8 cellular contexts compared by ENCODE assay signal in genomic region chr17:77088455-77089117, GRCh38. TPM values are rescaled to one million over a fixed set of nuclear protein-coding genes. Genes with fewer than 3 reads are reported as not detected.
DNase-seq lines count a peak whose midpoint lies in the region; ATAC-seq, FAIRE-seq and TF ChIP-seq lines count a peak whose summit lies in the region.

No MANE protein-coding gene starts in this region.

- TF ChIP-seq CTCF in kidney (IDR thresholded peaks at IDR 0.05; ENCODE audit: borderline replicate concordance, extremely low read depth, insufficient read depth) = peak; percentile 70

- H3K9me3 ChIP-seq in kidney (ENCODE audit: control insufficient read depth in 1 of 2, low read length in 2 of 2) = no peaks in the 10 kb centered on the region

- no peak for FAIRE-seq in kidney (lab: Jason Lieb, UNC)

- H3K36me3 ChIP-seq in kidney (ENCODE audit: control insufficient read depth in 1 of 2, insufficient read depth in 2 of 2, low read length in 2 of 2) = peaks cover 14% of the 10 kb centered on the region in 2 donors

- H3K4me1 ChIP-seq in kidney (ENCODE audit: control insufficient read depth in 1 of 2, insufficient read depth in 1 of 2, low read depth in 1 of 2, low read length in 2 of 2) = peaks cover 12 to 21% of the 10 kb centered on the region in 2 donors

- H3K9ac ChIP-seq in kidney (ENCODE audit: low read length in 2 of 2) = peak overlapping the region; percentile 85 to 97

- H3K4me3 ChIP-seq in kidney (ENCODE audit: low read length in 2 of 2) = peak overlapping the region; percentile 80 to 98

- DNase-seq in Ammon's horn (ENCODE audit: low spot score) (peak; percentile 96), NCI-H345 treated with DMSO at 0.1 percent for 48 hours (lab: John Stamatoyannopoulos, UW; ENCODE audit: unreplicated experiment) (peak; percentile 90), cerebellar cortex (ENCODE audit: low spot score) (peak; percentile 99), kidney (peak; percentile 97)
- peak; percentile 66 to 70 for DNase-seq in stimulated activated CD4-positive, alpha-beta T cell treated with anti-CD3 and anti-CD28 coated beads, Interleukin-15, amount 100 ng/mL, for 1 hour (ENCODE audit: low read depth in 1 of 2, low spot score in 1 of 2)

- intact Hi-C loops in kidney (cut with DNase I) = loop anchor here (5.0 kb wide), 1 partner anchor 159 kb away; no protein-coding TSS in a partner anchor

- peak; percentile 85 for ATAC-seq in GM19035 (IDR thresholded peaks at IDR 0.05; ENCODE audit: unreplicated experiment)
- ATAC-seq in HG03354 (IDR thresholded peaks at IDR 0.05; ENCODE audit: poor library complexity, severe bottlenecking, unreplicated experiment) = peak; percentile 89
- peak; percentile 91 to 92 for ATAC-seq in activated CD4-positive, CD25-positive, alpha-beta regulatory T cell treated with anti-CD3 and anti-CD28 coated beads, Interleukin-2, amount 50 U/mL, for 24 hours

- H3K27ac ChIP-seq in kidney (ENCODE audit: low read depth in 2 of 2, low read length in 2 of 2) = peak overlapping the region; percentile 84 to 87

RNA-seq across cellular contexts. Expression of gene SEC14L1, which starts 52.2 kb away (rescaled TPM):
- 157 TPM for total RNA-seq in kidney
- polyA plus RNA-seq in kidney (ENCODE audit: insufficient read depth, low read depth, low replicate concordance) = 49.2 TPM

Comparison
In these comparisons a context has a peak if more than half of its experiments do, and no peak if none do; other contexts are left out.
1. Peak in every context shown above with its lines: DNase-seq, ATAC-seq, H3K4me3 ChIP-seq and H3K27ac ChIP-seq.